Comparison of ENCODE assay signal across 9 cellular contexts in the genomic region with DNA sequence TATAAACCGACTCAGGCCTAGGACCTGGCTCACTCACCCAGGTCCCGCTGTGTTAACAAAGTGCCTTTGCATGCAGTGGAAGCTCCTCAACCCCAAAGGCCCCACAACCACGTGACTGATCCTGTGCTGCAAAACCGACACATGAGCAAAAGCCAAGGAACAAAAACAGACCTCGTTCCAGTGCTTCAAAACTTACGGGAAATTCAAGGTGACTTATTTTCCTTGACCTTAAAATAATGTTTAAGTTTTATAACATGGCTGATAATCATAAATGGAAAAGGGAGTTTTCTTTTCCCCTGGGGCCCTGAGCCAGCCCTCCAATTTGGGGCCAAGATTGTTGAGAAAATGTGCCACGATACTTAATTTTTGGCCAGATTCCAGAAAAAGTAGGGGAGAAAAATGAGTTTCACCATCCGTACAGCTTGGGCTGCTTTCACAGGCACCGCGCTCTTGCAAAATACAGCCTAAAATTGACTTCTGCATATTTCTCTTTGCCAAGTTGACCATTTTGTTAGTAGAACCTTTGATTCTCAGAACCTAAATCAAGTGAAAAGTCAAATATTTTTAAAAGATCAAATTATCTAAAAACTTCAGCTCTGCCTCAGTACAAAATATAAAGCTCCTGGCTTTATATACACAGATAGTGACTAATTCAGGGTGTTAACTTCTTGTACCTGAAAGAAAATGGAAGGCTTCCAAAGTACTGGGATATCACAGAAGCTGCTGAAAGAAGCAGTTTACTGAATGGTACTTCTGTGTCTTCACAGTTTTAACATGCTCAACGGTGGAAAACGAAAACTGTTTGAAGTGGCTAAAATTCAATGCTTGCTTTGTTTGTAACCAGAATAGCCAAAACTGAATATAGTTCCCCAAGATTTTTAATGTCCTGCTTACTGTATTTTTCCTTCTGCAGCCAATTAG.
A peak's percentile ranks its signal among the peaks of the same experiment; 100 is the strongest.
DNase-seq lines count a peak whose midpoint lies in the region; ATAC-seq and TF ChIP-seq lines count a peak whose summit lies in the region.
"Had no signal": no experiment of that assay in that cellular context is flagged by ENCODE, and none has a peak within 500 bp of the region (broad histone marks: within the 10 kb centered on the region; RNA-seq: fewer than 3 reads in every experiment).

No MANE protein-coding gene starts in this region.

- H3K36me3 ChIP-seq in GM23338 (ENCODE audit: insufficient read depth) (no peaks in the 10 kb centered on the region), PC-9 (ENCODE audit: low read depth) (no peaks in the 10 kb centered on the region)

- H4K20me1 ChIP-seq in GM23338 (replicated peaks; ENCODE audit: insufficient read depth) = no peaks in the 10 kb centered on the region
- no peaks in the 10 kb centered on the region for H4K20me1 ChIP-seq in PC-9 (ENCODE audit: insufficient read depth)

- no peaks in the 10 kb centered on the region for H3K9me3 ChIP-seq in right cardiac atrium (ENCODE audit: control insufficient read depth, low read length)
- no peaks in the 10 kb centered on the region for H3K9me3 ChIP-seq in PC-9 (ENCODE audit: insufficient read depth, low read depth)

- no peaks in the 10 kb centered on the region for H3K9me2 ChIP-seq in GM23338 (ENCODE audit: insufficient read depth)
- no peaks in the 10 kb centered on the region for H3K9me2 ChIP-seq in PC-9 (ENCODE audit: insufficient read depth)

- WGBS in right cardiac atrium = 43% methylated on average over 12 of the region's 12 CpGs

- peak overlapping the region; percentile 14; the same call in 1 of the 2 replicates for H3K27ac Mint-ChIP-seq in GM23338

- no peaks in the 10 kb centered on the region for H3K27me3 ChIP-seq in GM23338 (ENCODE audit: insufficient read depth)
- no peaks in the 10 kb centered on the region for H3K27me3 ChIP-seq in right cardiac atrium (ENCODE audit: control insufficient read depth, insufficient read depth)
- no peaks in the 10 kb centered on the region for H3K27me3 ChIP-seq in PC-9 (ENCODE audit: insufficient read depth, low read depth)

- intact Hi-C loops in right cardiac atrium (cut with DNase I) = no loop called here
- intact Hi-C loops in sciatic nerve (cut with DNase I) = no loop called here
- intact Hi-C loops in PC-9 (cut with micrococcal nuclease; ENCODE audit: unreplicated experiment) = loop anchor here (10.0 kb wide), 1 partner anchor 84 kb away; no protein-coding TSS in a partner anchor

- CTCF ChIA-PET in PC-9 (lab: Charles Lee) = no interaction called here

- no peaks in the 10 kb centered on the region for H3K27me3 Mint-ChIP-seq in GM23338 (ENCODE audit: insufficient read depth, low read depth, poor library complexity)

- no peak overlapping the region for H3K4me3 Mint-ChIP-seq in GM23338

- DNase-seq in GM23338 (ENCODE audit: low spot score) = no peak
- DNase-seq in astrocyte of the spinal cord (ENCODE audit: low read depth, low spot score) = peak; percentile 72
- DNase-seq in right cardiac atrium = peak; percentile 66 to 86 (median 72)
- DNase-seq in sciatic nerve (ENCODE audit: low spot score) = peak; percentile 80
- DNase-seq in PC-9 = no peak
- no peak for DNase-seq in NCI-H510A (lab: John Stamatoyannopoulos, UW)
- DNase-seq: Karpas-422 had no signal

- H3K27ac ChIP-seq in GM23338 (ENCODE audit: low read depth) (peak overlapping the region; percentile 5; the same call in 1 of the 2 replicates), right cardiac atrium (ENCODE audit: low read length) (no peak overlapping the region), PC-9 (no peak overlapping the region)

- H3K79me2 ChIP-seq in GM23338 (replicated peaks; ENCODE audit: insufficient read depth) (peaks cover 4% of the 10 kb centered on the region; the same call in 1 of the 2 replicates), PC-9 (ENCODE audit: low read depth) (no peaks in the 10 kb centered on the region)

- H3K4me1 ChIP-seq in GM23338 (ENCODE audit: insufficient read depth) = peaks cover 6% of the 10 kb centered on the region
- H3K4me1 ChIP-seq in right cardiac atrium (ENCODE audit: control insufficient read depth, insufficient read depth, low read length) = peaks cover 3% of the 10 kb centered on the region
- H3K4me1 ChIP-seq in PC-9 (replicated peaks; ENCODE audit: insufficient read depth) = no peaks in the 10 kb centered on the region; the same call in 1 of the 2 replicates

- H3K9me3 Mint-ChIP-seq in GM23338 = peaks cover 3% of the 10 kb centered on the region

- in situ Hi-C loops in astrocyte of the spinal cord (cut with HindIII; ENCODE audit: low sequenced_read_pairs) = no loop called here

- H3K4me2 ChIP-seq in GM23338 (no peak overlapping the region), PC-9 (no peak overlapping the region)

- H3K36me3 Mint-ChIP-seq in GM23338 (ENCODE audit: low read depth) = peaks cover 10% of the 10 kb centered on the region; the same call in 2 of the 3 replicates

- no peak for TF ChIP-seq CTCF in GM23338 (conservative IDR thresholded peaks at IDR 0.05; ENCODE audit: low read depth in 2 of 2)
- TF ChIP-seq CTCF in astrocyte of the spinal cord (IDR thresholded peaks at IDR 0.05; ENCODE audit: low read depth, low read length) = no peak
- no peak for TF ChIP-seq CTCF in PC-9 (conservative IDR thresholded peaks at IDR 0.05)

- peaks cover 39% of the 10 kb centered on the region for H3K4me1 Mint-ChIP-seq in GM23338

- no peak overlapping the region for H2AFZ ChIP-seq in GM23338
- H2AFZ ChIP-seq in PC-9 = no peak overlapping the region

- BruUV-seq in PC-9 (replicated peaks; lab: Mats Ljungman, UMichigan) = no TSS peak

- ATAC-seq in GM23338 (peak; percentile 30; the same call in 2 of the 3 replicates), right cardiac atrium (peak; percentile 81 to 85), sciatic nerve (peak; percentile 89), HG03378 (IDR thresholded peaks at IDR 0.05; ENCODE audit: unreplicated experiment) (no peak), GM21825 (IDR thresholded peaks at IDR 0.05; ENCODE audit: unreplicated experiment) (no peak)

- POLR2A ChIA-PET in PC-9 (lab: Charles Lee; ENCODE audit: unreplicated experiment) = interaction anchor here (0.7 kb wide), 1 partner anchor 92 kb away, joined by 4 read pairs; no protein-coding TSS in a partner anchor

- H3K4me3 ChIP-seq in GM23338 = no peak overlapping the region
- H3K4me3 ChIP-seq in astrocyte of the spinal cord (ENCODE audit: low read depth, low read length) = no peak overlapping the region
- H3K4me3 ChIP-seq in right cardiac atrium (ENCODE audit: low read length) = no peak overlapping the region
- no peak overlapping the region for H3K4me3 ChIP-seq in PC-9

- H3F3A ChIP-seq in GM23338 (replicated peaks; ENCODE audit: low read depth) (no peaks in the 10 kb centered on the region), PC-9 (ENCODE audit: insufficient read depth, low read depth) (no peaks in the 10 kb centered on the region)

TF ChIP-seq in GM23338, 12 proteins besides CTCF, POLR2A, EP300 and RAD21 (continues in another document):
- TF ChIP-seq JUNB (IDR thresholded peaks at IDR 0.05; ENCODE audit: unreplicated experiment) (no peak), CREB1 (CRISPR knock-in tag; IDR thresholded peaks at IDR 0.05; ENCODE audit: low read depth) (no peak), EZH2 (IDR thresholded peaks at IDR 0.05; ENCODE audit: low read depth, unreplicated experiment) (no peak)
- TF ChIP-seq, protein P1, sequence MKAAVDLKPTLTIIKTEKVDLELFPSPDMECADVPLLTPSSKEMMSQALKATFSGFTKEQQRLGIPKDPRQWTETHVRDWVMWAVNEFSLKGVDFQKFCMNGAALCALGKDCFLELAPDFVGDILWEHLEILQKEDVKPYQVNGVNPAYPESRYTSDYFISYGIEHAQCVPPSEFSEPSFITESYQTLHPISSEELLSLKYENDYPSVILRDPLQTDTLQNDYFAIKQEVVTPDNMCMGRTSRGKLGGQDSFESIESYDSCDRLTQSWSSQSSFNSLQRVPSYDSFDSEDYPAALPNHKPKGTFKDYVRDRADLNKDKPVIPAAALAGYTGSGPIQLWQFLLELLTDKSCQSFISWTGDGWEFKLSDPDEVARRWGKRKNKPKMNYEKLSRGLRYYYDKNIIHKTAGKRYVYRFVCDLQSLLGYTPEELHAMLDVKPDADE (IDR thresholded peaks at IDR 0.05) = no peak

Comparison
In these comparisons a context has a peak if more than half of its experiments do, and no peak if none do; other contexts are left out.
1. ATAC-seq: peak in GM23338 (single experiment), right cardiac atrium (2 of 2) and sciatic nerve (single experiment); none in HG03378 (single experiment) and GM21825 (single experiment).
2. DNase-seq: peak in astrocyte of the spinal cord (single experiment), right cardiac atrium (3 of 3) and sciatic nerve (single experiment); none in GM23338 (single experiment), PC-9 (0 of 2) and NCI-H510A (single experiment).